Comparison of ENCODE assay signal across 2 cellular contexts in genomic region chr7:80277434-80278427, GRCh38.
TF ChIP-seq lines count a peak whose summit lies in the region.

No MANE protein-coding gene starts in this region.

TF ChIP-seq in HEK293, 187 proteins besides CTCF, POLR2A, EP300 and RAD21 (continued from another document and continues in another):
- TF ChIP-seq ZBTB11 (tag by site-specific recombination; conservative IDR thresholded peaks at IDR 0.05; ENCODE audit: low read depth) (no peak), GFI1B (tag by site-specific recombination; IDR thresholded peaks at IDR 0.05) (0 out of 2 replicates have a peak, but pooled peaks have one; percentile 29), ZNF341 (tag by site-specific recombination; IDR thresholded peaks at IDR 0.05; ENCODE audit: low read depth) (0 out of 2 replicates have a peak, but pooled peaks have one; percentile 17), HIC1 (tag by site-specific recombination; IDR thresholded peaks at IDR 0.05) (peak; percentile 59; the same call in 1 of the 2 replicates), BCL11B (tag by site-specific recombination; IDR thresholded peaks at IDR 0.05; ENCODE audit: low read depth) (peak; percentile 62), KLF7 (tag by site-specific recombination; IDR thresholded peaks at IDR 0.05; ENCODE audit: borderline replicate concordance) (no peak), ZNF843 (tag by site-specific recombination; IDR thresholded peaks at IDR 0.05) (peak; percentile 88), PRDM6 (tag by site-specific recombination; IDR thresholded peaks at IDR 0.05) (peak; percentile 97), ZNF48 (tag by site-specific recombination; IDR thresholded peaks at IDR 0.05) (no peak), BCL11A (tag by site-specific recombination; IDR thresholded peaks at IDR 0.05; ENCODE audit: low read depth) (peak; percentile 79; the same call in 1 of the 2 replicates), ZNF707 (tag by site-specific recombination; IDR thresholded peaks at IDR 0.05) (no peak), ZNF792 (tag by site-specific recombination; IDR thresholded peaks at IDR 0.05) (no peak), PRDM4 (tag by site-specific recombination; IDR thresholded peaks at IDR 0.05) (peak; percentile 56; the same call in 1 of the 2 replicates), ZNF629 (tag by site-specific recombination; IDR thresholded peaks at IDR 0.05) (peak; percentile 54), ZNF292 (tag by site-specific recombination; IDR thresholded peaks at IDR 0.05; ENCODE audit: borderline replicate concordance, low read depth) (no peak), ZBTB17 (tag by site-specific recombination; IDR thresholded peaks at IDR 0.05) (0 out of 2 replicates have a peak, but pooled peaks have one; percentile 17), ZFP3 (tag by site-specific recombination; IDR thresholded peaks at IDR 0.05; ENCODE audit: low read depth) (no peak)

TF ChIP-seq in SK-N-SH, 30 proteins besides CTCF, POLR2A, EP300 and RAD21 (continued from another document):
- no peak for TF ChIP-seq GABPA (IDR thresholded peaks at IDR 0.05; ENCODE audit: low read depth)
- TF ChIP-seq TCF12 (IDR thresholded peaks at IDR 0.05), result peak; percentile 68
- peak; percentile 46 for TF ChIP-seq NFIC (IDR thresholded peaks at IDR 0.05; ENCODE audit: borderline replicate concordance)
- no peak for TF ChIP-seq IRF3 (IDR thresholded peaks at IDR 0.05; ENCODE audit: low read depth, low read length)
- no peak for TF ChIP-seq EZH2phosphoT487 (IDR thresholded peaks at IDR 0.05; ENCODE audit: borderline replicate concordance, low read depth)
- TF ChIP-seq, protein P1, sequence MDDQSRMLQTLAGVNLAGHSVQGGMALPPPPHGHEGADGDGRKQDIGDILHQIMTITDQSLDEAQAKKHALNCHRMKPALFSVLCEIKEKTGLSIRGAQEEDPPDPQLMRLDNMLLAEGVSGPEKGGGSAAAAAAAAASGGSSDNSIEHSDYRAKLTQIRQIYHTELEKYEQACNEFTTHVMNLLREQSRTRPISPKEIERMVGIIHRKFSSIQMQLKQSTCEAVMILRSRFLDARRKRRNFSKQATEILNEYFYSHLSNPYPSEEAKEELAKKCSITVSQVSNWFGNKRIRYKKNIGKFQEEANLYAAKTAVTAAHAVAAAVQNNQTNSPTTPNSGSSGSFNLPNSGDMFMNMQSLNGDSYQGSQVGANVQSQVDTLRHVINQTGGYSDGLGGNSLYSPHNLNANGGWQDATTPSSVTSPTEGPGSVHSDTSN (IDR thresholded peaks at IDR 0.05), result peak; percentile 80
- no peak for TF ChIP-seq SMC3 (IDR thresholded peaks at IDR 0.05; ENCODE audit: low read depth, low read length)
- no peak for TF ChIP-seq FOXJ3 (CRISPR knock-in tag; IDR thresholded peaks at IDR 0.05)
- peak; percentile 58; the same call in 1 of the 2 replicates for TF ChIP-seq FOSL2 (IDR thresholded peaks at IDR 0.05; ENCODE audit: borderline replicate concordance, low read depth)
